13 cellular contexts compared by ENCODE assay signal in genomic region chr4:150986085-150986484, GRCh38.
DNase-seq lines count a peak whose midpoint lies in the region; ATAC-seq lines count a peak whose summit lies in the region.
"Had no signal": no experiment of that assay in that cellular context is flagged by ENCODE, and none has a peak within 500 bp of the region (broad histone marks: within the 10 kb centered on the region; RNA-seq: fewer than 3 reads in every experiment).

No MANE protein-coding gene starts in this region.

- DNase-seq in activated CD4-positive, alpha-beta T cell treated with anti-CD3 and anti-CD28 coated beads for 48 hours = peak; percentile 65
- no peak for DNase-seq in activated CD4-positive, alpha-beta T cell treated with anti-CD3 and anti-CD28 coated beads for 4 hours
- peak; percentile 14 to 32 for DNase-seq in stimulated activated CD8-positive, alpha-beta memory T cell treated with anti-CD3 and anti-CD28 coated beads, Interleukin-2, amount 100 ng/mL, for 48 hours (ENCODE audit: low read depth in 2 of 2)
- no peak for DNase-seq in GOT3 (lab: John Stamatoyannopoulos, UW)
- no peak for DNase-seq in anterior cingulate cortex (lab: John Stamatoyannopoulos, UW)
- DNase-seq in SW 1271 (lab: John Stamatoyannopoulos, UW) = no peak
- DNase-seq: foreskin keratinocyte, naive B cell, NCI-H446 treated with DMSO at 0.1 percent for 48 hours, RPMI8226 had no signal

- ATAC-seq in GM21529 (IDR thresholded peaks at IDR 0.05; ENCODE audit: unreplicated experiment) = peak; percentile 63
- peak; percentile 60 for ATAC-seq in HG03565 (IDR thresholded peaks at IDR 0.05; ENCODE audit: unreplicated experiment)
- ATAC-seq: A549, foreskin keratinocyte had no signal

Comparison
In these comparisons a context has a peak if more than half of its experiments do, and no peak if none do; other contexts are left out.
1. DNase-seq: peak in activated CD4-positive, alpha-beta T cell treated with anti-CD3 and anti-CD28 coated beads for 48 hours (single experiment) and stimulated activated CD8-positive, alpha-beta memory T cell treated with anti-CD3 and anti-CD28 coated beads, Interleukin-2, amount 100 ng/mL, for 48 hours (2 of 2); none in activated CD4-positive, alpha-beta T cell treated with anti-CD3 and anti-CD28 coated beads for 4 hours (0 of 2), GOT3 (single experiment), anterior cingulate cortex (0 of 58) and SW 1271 (0 of 2).